ENCODE assay signal across 24 cellular contexts in genomic region chr13:53260594-53260993, GRCh38.
DNase-seq lines count a peak whose midpoint lies in the region; TF ChIP-seq lines count a peak whose summit lies in the region.
"Had no signal": no experiment of that assay in that cellular context is flagged by ENCODE, and none has a peak within 500 bp of the region (broad histone marks: within the 10 kb centered on the region; RNA-seq: fewer than 3 reads in every experiment).

No MANE protein-coding gene starts in this region.

- H3K4me3 Mint-ChIP-seq in nephron progenitor cell: no peak overlapping the region
- H3K4me3 Mint-ChIP-seq: B cell; CD14-positive monocyte; CD4-positive, alpha-beta memory T cell; CD4-positive, alpha-beta T cell; CD4-positive, CD25-positive, alpha-beta regulatory T cell; CD8-positive, alpha-beta memory T cell; CD8-positive, alpha-beta T cell had no signal

- DNase-seq in putamen (ENCODE audit: low spot score) (peak; percentile 22), nephron progenitor cell (no peak)
- DNase-seq: 8988T; ACHN; AML-193; BE2C; C1 segment of cervical spinal cord; Caco-2; Calu3; CD4-positive, alpha-beta memory T cell; CD4-positive, alpha-beta T cell; CD4-positive, CD25-positive, alpha-beta regulatory T cell; CD8-positive, alpha-beta memory T cell; CD8-positive, alpha-beta T cell; COR-L47; DMS 273 treated with DMSO at 0.1 percent for 48 hours; DMS153; DMS53; DMS79; DMS79 treated with DMSO at 0.1 percent for 48 hours; DND-41; EL had no signal

- H3K27me3 Mint-ChIP-seq in nephron progenitor cell (ENCODE audit: low read depth, poor library complexity): peaks cover 17% of the 10 kb centered on the region
- H3K27me3 Mint-ChIP-seq: B cell; CD4-positive, CD25-positive, alpha-beta regulatory T cell had no signal

- no peaks in the 10 kb centered on the region for H3K36me3 Mint-ChIP-seq in nephron progenitor cell (ENCODE audit: low read depth)
- H3K36me3 Mint-ChIP-seq: CD14-positive monocyte; CD4-positive, alpha-beta memory T cell; CD4-positive, CD25-positive, alpha-beta regulatory T cell; CD8-positive, alpha-beta memory T cell; CD8-positive, alpha-beta T cell had no signal

- TF ChIP-seq CTCF in nephron progenitor cell (IDR thresholded peaks at IDR 0.05): no peak

- H3K27ac Mint-ChIP-seq in nephron progenitor cell: no peak overlapping the region
- H3K27ac Mint-ChIP-seq: B cell; CD14-positive monocyte; CD4-positive, alpha-beta memory T cell; CD4-positive, alpha-beta T cell; CD4-positive, CD25-positive, alpha-beta regulatory T cell; CD8-positive, alpha-beta memory T cell; CD8-positive, alpha-beta T cell had no signal

- no peaks in the 10 kb centered on the region for H3K9me3 Mint-ChIP-seq in nephron progenitor cell
- H3K9me3 Mint-ChIP-seq: CD14-positive monocyte; CD8-positive, alpha-beta T cell had no signal

- peaks cover 12% of the 10 kb centered on the region for H3K4me1 Mint-ChIP-seq in nephron progenitor cell
- H3K4me1 Mint-ChIP-seq: B cell; CD14-positive monocyte; CD4-positive, alpha-beta memory T cell; CD4-positive, CD25-positive, alpha-beta regulatory T cell; CD8-positive, alpha-beta memory T cell had no signal
